1 cellular context compared by ENCODE assay signal in the genomic region with DNA sequence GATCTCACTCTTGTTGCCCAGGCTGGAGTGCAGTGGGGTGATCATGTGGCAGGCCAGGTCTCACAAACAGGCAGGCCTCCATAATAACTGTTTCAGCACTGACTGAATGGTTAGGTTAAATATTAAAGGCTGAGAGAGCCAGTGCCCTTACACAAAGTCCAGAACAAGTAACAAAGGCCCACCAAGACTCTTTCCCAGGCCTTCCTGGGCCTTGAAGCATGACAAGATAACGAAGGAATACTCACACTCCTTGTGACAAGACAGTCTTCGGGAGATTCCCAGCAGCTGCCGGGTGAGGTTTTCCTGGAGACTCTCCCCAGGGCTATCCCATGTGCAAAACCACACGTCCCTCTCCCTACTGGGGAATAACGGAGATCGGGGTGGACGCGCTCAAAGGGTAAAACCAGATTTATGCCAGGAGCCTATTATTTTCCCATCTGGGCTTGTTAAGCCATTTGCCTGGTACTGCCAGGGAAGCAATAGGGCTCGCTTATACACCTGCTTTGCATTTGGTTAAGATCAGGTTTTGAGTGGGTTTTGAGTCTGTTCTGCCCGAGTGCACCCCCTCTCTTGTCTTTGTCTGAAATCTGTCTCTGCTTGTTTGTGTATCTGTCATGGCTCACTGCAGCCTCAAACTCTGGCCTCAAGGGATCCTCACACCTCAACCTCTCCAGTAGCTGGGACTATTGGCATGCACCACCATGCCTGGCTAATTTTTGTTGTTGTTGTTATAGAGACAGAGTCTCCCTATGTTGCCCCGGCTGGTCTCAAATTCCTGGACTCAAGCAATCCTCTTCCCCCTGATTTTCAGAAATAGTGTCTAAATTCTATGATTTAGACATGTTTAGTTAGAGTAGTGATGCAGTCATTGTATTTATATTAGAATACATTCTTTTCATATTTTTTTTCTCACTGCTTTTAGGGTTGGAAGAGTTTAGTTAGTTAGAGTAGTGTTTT.
TF ChIP-seq lines count a peak whose summit lies in the region.

No MANE protein-coding gene starts in this region.

TF ChIP-seq in HepG2, 621 proteins besides CTCF, POLR2A, EP300 and RAD21 (continued from another document and continues in another):
- TF ChIP-seq, protein P1, sequence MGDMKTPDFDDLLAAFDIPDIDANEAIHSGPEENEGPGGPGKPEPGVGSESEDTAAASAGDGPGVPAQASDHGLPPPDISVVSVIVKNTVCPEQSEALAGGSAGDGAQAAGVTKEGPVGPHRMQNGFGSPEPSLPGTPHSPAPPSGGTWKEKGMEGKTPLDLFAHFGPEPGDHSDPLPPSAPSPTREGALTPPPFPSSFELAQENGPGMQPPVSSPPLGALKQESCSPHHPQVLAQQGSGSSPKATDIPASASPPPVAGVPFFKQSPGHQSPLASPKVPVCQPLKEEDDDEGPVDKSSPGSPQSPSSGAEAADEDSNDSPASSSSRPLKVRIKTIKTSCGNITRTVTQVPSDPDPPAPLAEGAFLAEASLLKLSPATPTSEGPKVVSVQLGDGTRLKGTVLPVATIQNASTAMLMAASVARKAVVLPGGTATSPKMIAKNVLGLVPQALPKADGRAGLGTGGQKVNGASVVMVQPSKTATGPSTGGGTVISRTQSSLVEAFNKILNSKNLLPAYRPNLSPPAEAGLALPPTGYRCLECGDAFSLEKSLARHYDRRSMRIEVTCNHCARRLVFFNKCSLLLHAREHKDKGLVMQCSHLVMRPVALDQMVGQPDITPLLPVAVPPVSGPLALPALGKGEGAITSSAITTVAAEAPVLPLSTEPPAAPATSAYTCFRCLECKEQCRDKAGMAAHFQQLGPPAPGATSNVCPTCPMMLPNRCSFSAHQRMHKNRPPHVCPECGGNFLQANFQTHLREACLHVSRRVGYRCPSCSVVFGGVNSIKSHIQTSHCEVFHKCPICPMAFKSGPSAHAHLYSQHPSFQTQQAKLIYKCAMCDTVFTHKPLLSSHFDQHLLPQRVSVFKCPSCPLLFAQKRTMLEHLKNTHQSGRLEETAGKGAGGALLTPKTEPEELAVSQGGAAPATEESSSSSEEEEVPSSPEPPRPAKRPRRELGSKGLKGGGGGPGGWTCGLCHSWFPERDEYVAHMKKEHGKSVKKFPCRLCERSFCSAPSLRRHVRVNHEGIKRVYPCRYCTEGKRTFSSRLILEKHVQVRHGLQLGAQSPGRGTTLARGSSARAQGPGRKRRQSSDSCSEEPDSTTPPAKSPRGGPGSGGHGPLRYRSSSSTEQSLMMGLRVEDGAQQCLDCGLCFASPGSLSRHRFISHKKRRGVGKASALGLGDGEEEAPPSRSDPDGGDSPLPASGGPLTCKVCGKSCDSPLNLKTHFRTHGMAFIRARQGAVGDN (CRISPR knock-in tag; IDR thresholded peaks at IDR 0.05), result peak; percentile 50; the same call in 1 of the 2 replicates
- TF ChIP-seq SP140L (CRISPR knock-in tag; IDR thresholded peaks at IDR 0.05; ENCODE audit: borderline replicate concordance) (peak; percentile 81), ZNF564 (CRISPR knock-in tag; IDR thresholded peaks at IDR 0.05) (no peak), KMT2B (CRISPR knock-in tag; IDR thresholded peaks at IDR 0.05) (peak; percentile 72), MAFK (conservative IDR thresholded peaks at IDR 0.05 in 1 of 2, IDR thresholded peaks at IDR 0.05 in 1 of 2; ENCODE audit: low read length in 2 of 2) (no peak), ZNF619 (CRISPR knock-in tag; IDR thresholded peaks at IDR 0.05) (peak; percentile 74; the same call in 1 of the 2 replicates), ZSCAN29 (CRISPR knock-in tag; conservative IDR thresholded peaks at IDR 0.05) (0 out of 2 replicates have a peak, but pooled peaks have one; percentile 20), TP53 (CRISPR knock-in tag; conservative IDR thresholded peaks at IDR 0.05) (peak; percentile 88), ATF1 (CRISPR knock-in tag; IDR thresholded peaks at IDR 0.05) (peak; percentile 17; the same call in 1 of the 2 replicates), MAZ (IDR thresholded peaks at IDR 0.05; ENCODE audit: borderline replicate concordance, low read depth, low read length) (no peak), MAZ (CRISPR knock-in tag; IDR thresholded peaks at IDR 0.05; ENCODE audit: low read depth) (peak; percentile 72; the same call in 1 of the 2 replicates), ZNF333 (CRISPR knock-in tag; IDR thresholded peaks at IDR 0.05; ENCODE audit: borderline replicate concordance) (no peak), HDAC2 (CRISPR knock-in tag; IDR thresholded peaks at IDR 0.05) (peak; percentile 49; the same call in 1 of the 2 replicates), GATAD1 (CRISPR knock-in tag; IDR thresholded peaks at IDR 0.05) (no peak), ISL2 (CRISPR knock-in tag; IDR thresholded peaks at IDR 0.05) (peak; percentile 43; the same call in 1 of the 2 replicates), RFX3 (CRISPR knock-in tag; IDR thresholded peaks at IDR 0.05) (no peak), MXD4 (CRISPR knock-in tag; IDR thresholded peaks at IDR 0.05) (peak; percentile 46), ZNF781 (CRISPR knock-in tag; IDR thresholded peaks at IDR 0.05; ENCODE audit: borderline replicate concordance, not compliant biosample characterization) (peak; percentile 48), ISX (CRISPR knock-in tag; conservative IDR thresholded peaks at IDR 0.05) (0 out of 2 replicates have a peak, but pooled peaks have one; percentile 75), FOXK1 (CRISPR knock-in tag; IDR thresholded peaks at IDR 0.05; ENCODE audit: borderline replicate concordance, low read depth) (0 out of 2 replicates have a peak, but pooled peaks have one; percentile 9), ARNT2 (CRISPR knock-in tag; IDR thresholded peaks at IDR 0.05; ENCODE audit: low read depth) (peak; percentile 24; the same call in 1 of the 2 replicates), ZNF354B (CRISPR knock-in tag; IDR thresholded peaks at IDR 0.05) (peak; percentile 92; the same call in 1 of the 2 replicates), HNF4G (IDR thresholded peaks at IDR 0.05; ENCODE audit: borderline replicate concordance, low read depth, low read length) (0 out of 2 replicates have a peak, but pooled peaks have one; percentile 3), HNF4G (CRISPR knock-in tag; IDR thresholded peaks at IDR 0.05; ENCODE audit: borderline replicate concordance, low read depth) (peak; percentile 61), MXI1 (IDR thresholded peaks at IDR 0.05; ENCODE audit: borderline replicate concordance, low read depth, low read length) (peak; percentile 7; the same call in 1 of the 3 replicates), ZNF264 (CRISPR knock-in tag; IDR thresholded peaks at IDR 0.05) (peak; percentile 94)
- TF ChIP-seq, protein P2, sequence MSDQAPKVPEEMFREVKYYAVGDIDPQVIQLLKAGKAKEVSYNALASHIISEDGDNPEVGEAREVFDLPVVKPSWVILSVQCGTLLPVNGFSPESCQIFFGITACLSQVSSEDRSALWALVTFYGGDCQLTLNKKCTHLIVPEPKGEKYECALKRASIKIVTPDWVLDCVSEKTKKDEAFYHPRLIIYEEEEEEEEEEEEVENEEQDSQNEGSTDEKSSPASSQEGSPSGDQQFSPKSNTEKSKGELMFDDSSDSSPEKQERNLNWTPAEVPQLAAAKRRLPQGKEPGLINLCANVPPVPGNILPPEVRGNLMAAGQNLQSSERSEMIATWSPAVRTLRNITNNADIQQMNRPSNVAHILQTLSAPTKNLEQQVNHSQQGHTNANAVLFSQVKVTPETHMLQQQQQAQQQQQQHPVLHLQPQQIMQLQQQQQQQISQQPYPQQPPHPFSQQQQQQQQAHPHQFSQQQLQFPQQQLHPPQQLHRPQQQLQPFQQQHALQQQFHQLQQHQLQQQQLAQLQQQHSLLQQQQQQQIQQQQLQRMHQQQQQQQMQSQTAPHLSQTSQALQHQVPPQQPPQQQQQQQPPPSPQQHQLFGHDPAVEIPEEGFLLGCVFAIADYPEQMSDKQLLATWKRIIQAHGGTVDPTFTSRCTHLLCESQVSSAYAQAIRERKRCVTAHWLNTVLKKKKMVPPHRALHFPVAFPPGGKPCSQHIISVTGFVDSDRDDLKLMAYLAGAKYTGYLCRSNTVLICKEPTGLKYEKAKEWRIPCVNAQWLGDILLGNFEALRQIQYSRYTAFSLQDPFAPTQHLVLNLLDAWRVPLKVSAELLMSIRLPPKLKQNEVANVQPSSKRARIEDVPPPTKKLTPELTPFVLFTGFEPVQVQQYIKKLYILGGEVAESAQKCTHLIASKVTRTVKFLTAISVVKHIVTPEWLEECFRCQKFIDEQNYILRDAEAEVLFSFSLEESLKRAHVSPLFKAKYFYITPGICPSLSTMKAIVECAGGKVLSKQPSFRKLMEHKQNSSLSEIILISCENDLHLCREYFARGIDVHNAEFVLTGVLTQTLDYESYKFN (CRISPR knock-in tag; conservative IDR thresholded peaks at IDR 0.05), result peak; percentile 70
- TF ChIP-seq, protein P3, sequence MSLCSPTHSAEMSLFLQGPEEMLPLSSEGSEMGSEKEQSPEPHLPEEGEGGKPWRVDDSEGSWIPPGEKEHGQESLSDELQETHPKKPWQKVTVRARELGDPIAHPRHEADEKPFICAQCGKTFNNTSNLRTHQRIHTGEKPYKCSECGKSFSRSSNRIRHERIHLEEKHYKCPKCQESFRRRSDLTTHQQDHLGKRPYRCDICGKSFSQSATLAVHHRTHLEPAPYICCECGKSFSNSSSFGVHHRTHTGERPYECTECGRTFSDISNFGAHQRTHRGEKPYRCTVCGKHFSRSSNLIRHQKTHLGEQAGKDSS (CRISPR knock-in tag; IDR thresholded peaks at IDR 0.05; ENCODE audit: borderline replicate concordance, low read depth), result 0 out of 2 replicates have a peak, but pooled peaks have one; percentile 33
- TF ChIP-seq, protein P4, sequence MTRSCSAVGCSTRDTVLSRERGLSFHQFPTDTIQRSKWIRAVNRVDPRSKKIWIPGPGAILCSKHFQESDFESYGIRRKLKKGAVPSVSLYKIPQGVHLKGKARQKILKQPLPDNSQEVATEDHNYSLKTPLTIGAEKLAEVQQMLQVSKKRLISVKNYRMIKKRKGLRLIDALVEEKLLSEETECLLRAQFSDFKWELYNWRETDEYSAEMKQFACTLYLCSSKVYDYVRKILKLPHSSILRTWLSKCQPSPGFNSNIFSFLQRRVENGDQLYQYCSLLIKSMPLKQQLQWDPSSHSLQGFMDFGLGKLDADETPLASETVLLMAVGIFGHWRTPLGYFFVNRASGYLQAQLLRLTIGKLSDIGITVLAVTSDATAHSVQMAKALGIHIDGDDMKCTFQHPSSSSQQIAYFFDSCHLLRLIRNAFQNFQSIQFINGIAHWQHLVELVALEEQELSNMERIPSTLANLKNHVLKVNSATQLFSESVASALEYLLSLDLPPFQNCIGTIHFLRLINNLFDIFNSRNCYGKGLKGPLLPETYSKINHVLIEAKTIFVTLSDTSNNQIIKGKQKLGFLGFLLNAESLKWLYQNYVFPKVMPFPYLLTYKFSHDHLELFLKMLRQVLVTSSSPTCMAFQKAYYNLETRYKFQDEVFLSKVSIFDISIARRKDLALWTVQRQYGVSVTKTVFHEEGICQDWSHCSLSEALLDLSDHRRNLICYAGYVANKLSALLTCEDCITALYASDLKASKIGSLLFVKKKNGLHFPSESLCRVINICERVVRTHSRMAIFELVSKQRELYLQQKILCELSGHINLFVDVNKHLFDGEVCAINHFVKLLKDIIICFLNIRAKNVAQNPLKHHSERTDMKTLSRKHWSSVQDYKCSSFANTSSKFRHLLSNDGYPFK (CRISPR knock-in tag; IDR thresholded peaks at IDR 0.05; ENCODE audit: borderline replicate concordance), result peak; percentile 71
- TF ChIP-seq, protein P5, sequence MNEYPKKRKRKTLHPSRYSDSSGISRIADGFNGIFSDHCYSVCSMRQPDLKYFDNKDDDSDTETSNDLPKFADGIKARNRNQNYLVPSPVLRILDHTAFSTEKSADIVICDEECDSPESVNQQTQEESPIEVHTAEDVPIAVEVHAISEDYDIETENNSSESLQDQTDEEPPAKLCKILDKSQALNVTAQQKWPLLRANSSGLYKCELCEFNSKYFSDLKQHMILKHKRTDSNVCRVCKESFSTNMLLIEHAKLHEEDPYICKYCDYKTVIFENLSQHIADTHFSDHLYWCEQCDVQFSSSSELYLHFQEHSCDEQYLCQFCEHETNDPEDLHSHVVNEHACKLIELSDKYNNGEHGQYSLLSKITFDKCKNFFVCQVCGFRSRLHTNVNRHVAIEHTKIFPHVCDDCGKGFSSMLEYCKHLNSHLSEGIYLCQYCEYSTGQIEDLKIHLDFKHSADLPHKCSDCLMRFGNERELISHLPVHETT (CRISPR knock-in tag; conservative IDR thresholded peaks at IDR 0.05), result 0 out of 2 replicates have a peak, but pooled peaks have one; percentile 37
- TF ChIP-seq, protein P6, sequence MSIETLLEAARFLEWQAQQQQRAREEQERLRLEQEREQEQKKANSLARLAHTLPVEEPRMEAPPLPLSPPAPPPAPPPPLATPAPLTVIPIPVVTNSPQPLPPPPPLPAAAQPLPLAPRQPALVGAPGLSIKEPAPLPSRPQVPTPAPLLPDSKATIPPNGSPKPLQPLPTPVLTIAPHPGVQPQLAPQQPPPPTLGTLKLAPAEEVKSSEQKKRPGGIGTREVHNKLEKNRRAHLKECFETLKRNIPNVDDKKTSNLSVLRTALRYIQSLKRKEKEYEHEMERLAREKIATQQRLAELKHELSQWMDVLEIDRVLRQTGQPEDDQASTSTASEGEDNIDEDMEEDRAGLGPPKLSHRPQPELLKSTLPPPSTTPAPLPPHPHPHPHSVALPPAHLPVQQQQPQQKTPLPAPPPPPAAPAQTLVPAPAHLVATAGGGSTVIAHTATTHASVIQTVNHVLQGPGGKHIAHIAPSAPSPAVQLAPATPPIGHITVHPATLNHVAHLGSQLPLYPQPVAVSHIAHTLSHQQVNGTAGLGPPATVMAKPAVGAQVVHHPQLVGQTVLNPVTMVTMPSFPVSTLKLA (IDR thresholded peaks at IDR 0.05), result no peak
- TF ChIP-seq, protein P7, sequence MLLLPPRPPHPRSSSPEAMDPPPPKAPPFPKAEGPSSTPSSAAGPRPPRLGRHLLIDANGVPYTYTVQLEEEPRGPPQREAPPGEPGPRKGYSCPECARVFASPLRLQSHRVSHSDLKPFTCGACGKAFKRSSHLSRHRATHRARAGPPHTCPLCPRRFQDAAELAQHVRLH (CRISPR knock-in tag; IDR thresholded peaks at IDR 0.05; ENCODE audit: borderline replicate concordance, low read depth), result peak; percentile 72; the same call in 1 of the 2 replicates
- TF ChIP-seq, protein P8, sequence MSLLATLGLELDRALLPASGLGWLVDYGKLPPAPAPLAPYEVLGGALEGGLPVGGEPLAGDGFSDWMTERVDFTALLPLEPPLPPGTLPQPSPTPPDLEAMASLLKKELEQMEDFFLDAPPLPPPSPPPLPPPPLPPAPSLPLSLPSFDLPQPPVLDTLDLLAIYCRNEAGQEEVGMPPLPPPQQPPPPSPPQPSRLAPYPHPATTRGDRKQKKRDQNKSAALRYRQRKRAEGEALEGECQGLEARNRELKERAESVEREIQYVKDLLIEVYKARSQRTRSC (CRISPR knock-in tag; IDR thresholded peaks at IDR 0.05; ENCODE audit: low read depth), result no peak
